In the genomic region with DNA sequence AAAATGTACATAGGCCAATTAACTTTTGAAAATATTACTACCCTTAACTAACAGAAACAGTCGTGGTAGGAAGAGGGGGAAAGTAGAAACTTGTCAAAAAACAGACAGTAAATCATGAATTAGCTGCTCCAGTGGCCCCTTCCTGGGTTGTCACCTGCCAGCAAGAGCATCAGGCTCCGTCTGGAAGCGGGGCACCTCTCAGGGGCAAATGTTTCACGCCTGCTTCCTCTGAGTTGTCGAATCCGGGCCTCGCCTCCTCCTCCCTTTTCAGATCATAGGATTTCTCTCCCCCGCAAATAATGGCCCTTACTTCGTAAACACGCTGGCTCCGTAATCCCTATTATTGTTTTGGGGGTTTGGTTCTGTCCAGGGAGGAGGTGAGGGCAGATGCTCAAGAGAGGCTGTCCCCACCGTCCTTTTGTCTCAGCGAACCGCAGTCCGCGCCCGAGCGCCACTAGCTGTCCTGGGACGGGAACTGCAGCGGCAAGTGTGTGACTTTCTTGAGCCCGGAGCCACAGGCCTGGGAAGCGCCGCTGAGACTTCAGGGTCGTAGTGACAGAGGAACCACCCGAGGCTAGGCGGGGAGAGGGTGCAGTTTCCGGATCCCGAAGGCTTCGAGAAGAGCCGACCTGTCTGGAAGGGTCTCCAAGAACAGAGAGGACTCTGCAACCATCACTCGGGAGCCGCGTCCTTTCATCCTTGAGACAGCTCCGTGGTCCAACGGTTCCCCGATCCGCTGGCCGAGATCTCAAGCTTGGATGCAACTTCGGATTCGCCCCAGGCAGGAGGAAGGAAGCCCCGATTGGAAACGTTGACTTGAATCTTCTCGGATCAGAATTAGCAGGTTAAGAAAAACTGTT, we compare ENCODE assay signal across 8 cellular contexts.
A peak's percentile ranks its signal among the peaks of the same experiment; 100 is the strongest.
DNase-seq lines count a peak whose midpoint lies in the region; ATAC-seq and TF ChIP-seq lines count a peak whose summit lies in the region.

No MANE protein-coding gene starts in this region.

- H3K36me3 Mint-ChIP-seq in activated T-cell treated with anti-CD3 and anti-CD28 coated beads, Interleukin-2, amount 50 U/mL, for 24 hours (ENCODE audit: low read depth), result peaks cover 7% of the 10 kb centered on the region
- no peaks in the 10 kb centered on the region for H3K36me3 Mint-ChIP-seq in natural killer cell

- ATAC-seq in GM21529 (IDR thresholded peaks at IDR 0.05; ENCODE audit: unreplicated experiment) (peak; percentile 75), natural killer cell (peak; percentile 75 to 83 (median 76))

- H3K9me3 Mint-ChIP-seq in activated T-cell treated with anti-CD3 and anti-CD28 coated beads, Interleukin-2, amount 50 U/mL, for 24 hours, result no peaks in the 10 kb centered on the region
- H3K9me3 Mint-ChIP-seq in natural killer cell, result no peaks in the 10 kb centered on the region

- intact Hi-C loops in natural killer cell (cut with micrococcal nuclease), result loop anchor here (2.0 to 5.0 kb wide), 5 partner anchors 65 to 525 kb away; partner anchors contain the start of gene ZNF184

- peaks cover 14% of the 10 kb centered on the region for H3K4me1 Mint-ChIP-seq in activated T-cell treated with anti-CD3 and anti-CD28 coated beads, Interleukin-2, amount 50 U/mL, for 24 hours (ENCODE audit: low read depth)
- H3K4me1 Mint-ChIP-seq in natural killer cell, result peaks cover 14 to 22% of the 10 kb centered on the region in 2 donors

- H3K27ac Mint-ChIP-seq in activated T-cell treated with anti-CD3 and anti-CD28 coated beads, Interleukin-2, amount 50 U/mL, for 24 hours, result peak overlapping the region; percentile 95
- H3K27ac Mint-ChIP-seq in natural killer cell, result peak overlapping the region; percentile 94 to 96

- peak; percentile 75 for DNase-seq in DMS53 (lab: John Stamatoyannopoulos, UW)
- DNase-seq in HuH-7.5 (ENCODE audit: low spot score), result peak; percentile 40
- peak; percentile 86 for DNase-seq in activated T-cell treated with anti-CD3 and anti-CD28 coated beads, Interleukin-2, amount 50 U/mL, for 24 hours
- DNase-seq in fibroblast of gingiva (ENCODE audit: low read depth), result peak; percentile 73
- peak; percentile 67 for DNase-seq in natural killer cell
- DNase-seq in stimulated activated naive CD4-positive, alpha-beta T cell treated with Interleukin-2 at 50 U/mL for 16 hours (lab: John Stamatoyannopoulos, UW), result peak; percentile 79

- TF ChIP-seq CTCF in natural killer cell (IDR thresholded peaks at IDR 0.05), result peak; percentile 53

- H3K27me3 Mint-ChIP-seq in activated T-cell treated with anti-CD3 and anti-CD28 coated beads, Interleukin-2, amount 50 U/mL, for 24 hours, result peaks cover 10% of the 10 kb centered on the region
- peaks cover 8 to 32% of the 10 kb centered on the region in 2 donors for H3K27me3 Mint-ChIP-seq in natural killer cell (ENCODE audit: low read depth in 2 of 2)

- H3K4me3 Mint-ChIP-seq in activated T-cell treated with anti-CD3 and anti-CD28 coated beads, Interleukin-2, amount 50 U/mL, for 24 hours, result peak overlapping the region; percentile 84
- H3K4me3 Mint-ChIP-seq in natural killer cell, result peak overlapping the region; percentile 95

TF ChIP-seq in PFSK-1, 5 proteins besides CTCF, POLR2A, EP300 and RAD21:
- TF ChIP-seq SIN3A (IDR thresholded peaks at IDR 0.05; ENCODE audit: borderline replicate concordance, insufficient read depth, low read length) (0 out of 2 replicates have a peak, but pooled peaks have one; percentile 18), POLR2AphosphoS5 (IDR thresholded peaks at IDR 0.05; ENCODE audit: low read depth, low read length) (no peak)
TF ChIP-seq in PFSK-1: peak in this region for 1.

Comparison
In these comparisons a context has a peak if more than half of its experiments do, and no peak if none do; other contexts are left out.
1. Peak in every context shown above with its lines: DNase-seq and ATAC-seq.